Comparison of ENCODE assay signal across 14 cellular contexts in genomic region chr17:56184650-56185049, GRCh38. TPM values are rescaled to one million over a fixed set of nuclear protein-coding genes. Genes with fewer than 3 reads are reported as not detected.
A peak's percentile ranks its signal among the peaks of the same experiment; 100 is the strongest.
DNase-seq lines count a peak whose midpoint lies in the region; ATAC-seq, FAIRE-seq and TF ChIP-seq lines count a peak whose summit lies in the region.
"Had no signal": no experiment of that assay in that cellular context is flagged by ENCODE, and none has a peak within 500 bp of the region (broad histone marks: within the 10 kb centered on the region; RNA-seq: fewer than 3 reads in every experiment).

No MANE protein-coding gene starts in this region.

- no peak overlapping the region for H2AK5ac ChIP-seq in H9 (ENCODE audit: insufficient read length, low read length)

- RAD21 ChIA-PET in GM12878 (lab: Charles Lee; ENCODE audit: unreplicated experiment) = no interaction called here

- no peak overlapping the region for H3K27ac ChIP-seq in GM12878 (ENCODE audit: control insufficient read depth, insufficient read depth)
- H3K27ac ChIP-seq in testis = no peak overlapping the region
- H3K27ac ChIP-seq in H9 (ENCODE audit: insufficient read length, low read depth, low read length) = no peak overlapping the region
- H3K27ac ChIP-seq: RWPE1 had no signal

- no peaks in the 10 kb centered on the region for H3K9me3 ChIP-seq in GM12878 (replicated peaks; ENCODE audit: control insufficient read depth, insufficient read depth, low read length)
- H3K9me3 ChIP-seq in testis = no peaks in the 10 kb centered on the region
- H3K9me3 ChIP-seq in H9 (ENCODE audit: control insufficient read depth, low read depth, low read length) = no peaks in the 10 kb centered on the region
- H3K9me3 ChIP-seq: Caco-2 had no signal

- intact Hi-C loops in GM12878 (cut with micrococcal nuclease; ENCODE audit: unreplicated experiment) (no loop called here), testis (cut with DNase I; ENCODE audit: low total_unique reads) (no loop called here)

- H3K36me3 ChIP-seq in GM12878 (ENCODE audit: control insufficient read depth in 2 of 2, insufficient read depth in 2 of 2, low read length in 1 of 2) = no peaks in the 10 kb centered on the region
- H3K36me3 ChIP-seq in testis (ENCODE audit: low read depth, missing control alignments) = no peaks in the 10 kb centered on the region

- 42% methylated on average over 6 of the region's 6 CpGs for WGBS in GM12878 (ENCODE audit: insufficient coverage, insufficient replicate concordance, low lambda C conversion rate, missing lambda C conversion rate)
- 37 to 71% methylated on average over 6 of the region's 6 CpGs for WGBS in testis, 2 donors
- WGBS in H9 (ENCODE audit: extremely low coverage, insufficient read length, low lambda C conversion rate) = no CpG with 5 or more reads among the region's 6 CpGs

- no peaks in the 10 kb centered on the region for H3K23me2 ChIP-seq in H9 (ENCODE audit: insufficient read length, low read depth, low read length, poor library complexity, severe bottlenecking)

- H3K27me3 Mint-ChIP-seq in H9 (ENCODE audit: low read depth) = no peaks in the 10 kb centered on the region

- POLR2A ChIA-PET in GM12878 (lab: Charles Lee) = no interaction called here

- H3K4me3 Mint-ChIP-seq in H9 = no peak overlapping the region

- H3K4me1 ChIP-seq in GM12878 (ENCODE audit: control insufficient read depth, insufficient read depth, low read length) = no peaks in the 10 kb centered on the region
- H3K4me1 ChIP-seq in testis = no peaks in the 10 kb centered on the region
- H3K4me1 ChIP-seq in H9 (ENCODE audit: insufficient read depth, low read length) = no peaks in the 10 kb centered on the region
- H3K4me1 ChIP-seq: Caco-2 had no signal

- no peaks in the 10 kb centered on the region for H3K27me3 ChIP-seq in GM12878 (replicated peaks in 1 of 2; ENCODE audit: control insufficient read depth in 2 of 2, insufficient read depth in 2 of 2, low read length in 1 of 2)
- no peaks in the 10 kb centered on the region for H3K27me3 ChIP-seq in testis
- no peaks in the 10 kb centered on the region for H3K27me3 ChIP-seq in H9 (ENCODE audit: insufficient read depth, low read length)

- TF ChIP-seq POLR2A in GM12878 (IDR thresholded peaks at IDR 0.05; ENCODE audit: low read depth, low read length) (no peak), testis (IDR thresholded peaks at IDR 0.05) (no peak)

- no peak overlapping the region for H4K8ac ChIP-seq in H9 (replicated peaks; ENCODE audit: insufficient read length, low read depth, low read length)

- TF ChIP-seq RAD21 in GM12878 (IDR thresholded peaks at IDR 0.05; ENCODE audit: insufficient read depth, low read depth, low read length) = no peak

- H3K9ac ChIP-seq in GM12878 (ENCODE audit: control insufficient read depth, insufficient read depth, low read length) = no peak overlapping the region
- no peak overlapping the region for H3K9ac ChIP-seq in H9 (ENCODE audit: extremely low read depth, insufficient read length, low read length)
- H3K9ac ChIP-seq: GM23248 had no signal

- FAIRE-seq in HTR-8/SVneo (lab: Jason Lieb, UNC) (peak; percentile 54), GM12878 (lab: Jason Lieb, UNC) (peak; percentile 41)

- H4K5ac ChIP-seq in H9 (ENCODE audit: insufficient read length, low read depth, low read length) = no peak overlapping the region

- SMC1A ChIA-PET in GM12878 (lab: Charles Lee; ENCODE audit: uncharacterized antibody, unreplicated experiment) = no interaction called here

- no peaks in the 10 kb centered on the region; a peak in 1 of 5 replicates for H3K9me3 Mint-ChIP-seq in H9

- H3K36me3 Mint-ChIP-seq in H9 (ENCODE audit: insufficient read depth in 1 of 3, low read depth in 3 of 3) = no peaks in the 10 kb centered on the region

- H3K79me1 ChIP-seq in H9 (ENCODE audit: insufficient read depth, low read depth, low read length, poor library complexity, severe bottlenecking) = no peaks in the 10 kb centered on the region

- TF ChIP-seq EP300 in GM12878 (IDR thresholded peaks at IDR 0.05; ENCODE audit: borderline replicate concordance in 1 of 2, control insufficient read depth in 1 of 2, low read depth in 2 of 2, low read length in 2 of 2) = no peak

- H3K4me2 ChIP-seq in GM12878 (ENCODE audit: control insufficient read depth, insufficient read depth) (no peak overlapping the region), H9 (ENCODE audit: insufficient read depth, insufficient read length, low read length) (no peak overlapping the region)

- no peak overlapping the region for H3T11ph ChIP-seq in H9 (ENCODE audit: low read length)

- no peak overlapping the region for H3K23ac ChIP-seq in H9 (ENCODE audit: insufficient read length, low read depth, low read length)

- H3K27ac Mint-ChIP-seq in H9 = 0 out of 7 replicates have a peak overlapping the region, but pooled peaks of 1 of the 3 experiments have one; percentile 7

- H2BK5ac ChIP-seq in H9 (ENCODE audit: insufficient read length, low read length) = no peak overlapping the region

- no peak overlapping the region for H3K18ac ChIP-seq in H9 (ENCODE audit: insufficient read length, low read depth, low read length)

- in situ Hi-C loops in GM12878 (cut with MboI) = no loop called here

- CTCF ChIA-PET in GM12878 (lab: Yijun Ruan, JAX) = no interaction called here

- ATAC-seq in GM12878 = no peak

- H3K79me2 ChIP-seq in GM12878 (ENCODE audit: control insufficient read depth, insufficient read depth, low read length) (no peaks in the 10 kb centered on the region), H9 (ENCODE audit: insufficient read depth, low read length) (no peaks in the 10 kb centered on the region; the same call in 1 of the 2 replicates)

- H3K4ac ChIP-seq in H9 (ENCODE audit: low read depth, low read length) = no peak overlapping the region

- no peak overlapping the region for H3K56ac ChIP-seq in H9 (ENCODE audit: insufficient read length, low read depth, low read length)

- no peak for TF ChIP-seq CTCF in GM12878 (IDR thresholded peaks at IDR 0.05 in 2 of 3, conservative IDR thresholded peaks at IDR 0.05 in 1 of 3; ENCODE audit: control insufficient read depth in 2 of 3, extremely low read depth in 1 of 3, insufficient read depth in 1 of 3, low read depth in 3 of 3, low read length in 3 of 3)
- no peak for TF ChIP-seq CTCF in testis (IDR thresholded peaks at IDR 0.05)
- TF ChIP-seq CTCF in H9 (conservative IDR thresholded peaks at IDR 0.05) = no peak

- DNase-seq in HTR-8/SVneo (ENCODE audit: insufficient read length, low spot score) (no peak), GM12878 (ENCODE audit: low read depth, low spot score) (no peak), islet precursor cell (peak; percentile 38), testis (peak; percentile 30), hypothalamus (lab: John Stamatoyannopoulos, UW) (no peak), H9 (no peak)
- no peak for DNase-seq in effector CD8-positive, alpha-beta T cell (lab: John Stamatoyannopoulos, UW)
- DNase-seq: Caco-2, GM23248, MM.1S, NCI-H1436, NCI-H2081, NCI-H774 had no signal

- no peak overlapping the region for H3K14ac ChIP-seq in H9 (ENCODE audit: insufficient read depth, low read length)

- H2BK15ac ChIP-seq in H9 (ENCODE audit: low read depth, low read length) = no peak overlapping the region

- H4K20me1 ChIP-seq in GM12878 (ENCODE audit: control insufficient read depth, insufficient read depth) (no peaks in the 10 kb centered on the region), H9 (ENCODE audit: control insufficient read depth, insufficient read depth, insufficient read length) (no peaks in the 10 kb centered on the region)

- H2BK12ac ChIP-seq in H9 (ENCODE audit: insufficient read length, low read depth, low read length) = no peak overlapping the region

- BruUV-seq in GM12878 (replicated peaks; lab: Mats Ljungman, UMichigan) = no TSS peak

- H2AFZ ChIP-seq in GM12878 (ENCODE audit: control insufficient read depth, low read depth, low read length) = no peak overlapping the region
- no peak overlapping the region for H2AFZ ChIP-seq in H9 (ENCODE audit: low read length)

- H3K4me1 Mint-ChIP-seq in H9 = no peaks in the 10 kb centered on the region

- no peak overlapping the region for H4K91ac ChIP-seq in H9 (ENCODE audit: insufficient read length, low read depth, low read length)

- no peak overlapping the region for H2BK120ac ChIP-seq in H9 (ENCODE audit: low read depth, low read length, poor library complexity, severe bottlenecking)

- H3K4me3 ChIP-seq in GM12878 (no peak overlapping the region), testis (no peak overlapping the region)
- H3K4me3 ChIP-seq: GM23248 had no signal

- H2BK20ac ChIP-seq in H9 (ENCODE audit: low read depth, low read length, poor library complexity, severe bottlenecking) = no peak overlapping the region

TF ChIP-seq in GM12878, 131 proteins besides CTCF, POLR2A, EP300 and RAD21 (continues in another document):
- no peak for TF ChIP-seq DPF2 (IDR thresholded peaks at IDR 0.05)

RNA-seq across cellular contexts. Expression of gene ANKFN1, which starts 31.4 kb away (rescaled TPM):
- 0.76 and 0.98 TPM in 2 replicates for total RNA-seq in GM12878 (2013; cell fraction: nucleolus; rRNA removed)
- total RNA-seq in GM12878 (2014; rRNA removed) (0.05 TPM in 1 of 2 replicates, not detected in the other), GM12878 (2014; rRNA removed; fragmentation: Illumina TruSeq; extraction: Trizol) (not detected in 2 replicates), GM12878 (2021) (not detected in 2 replicates), testis (1 to 10 TPM; 3.7 to 5.1 TPM), H9 (2021) (not detected in 2 replicates)
- not detected for polyA plus RNA-seq in GM12878 (2011; ENCODE audit: low read depth)
- polyA plus RNA-seq in GM12878 (2011; rRNA removed) (0.19 and 0.88 TPM in 2 replicates), GM12878 (2014; fragmentation: Illumina TruSeq; extraction: Trizol) (not detected in 2 replicates), GM12878 (2014; fragmentation: Nextera tagmentation; extraction: Ambion mirVana) (not detected), GM12878 (2014; rRNA removed) (not detected in 2 replicates), GM12878 (2016; fragmentation: Nextera tagmentation; extraction: Ambion mirVana) (not detected), testis (ENCODE audit: insufficient read depth, low read depth, low replicate concordance) (11.4 TPM)
- polyA plus RNA-seq in GM12878 (2011; cell fraction: cytosol; rRNA removed) = 0.10 and 0.12 TPM in 2 replicates
- polyA plus RNA-seq in GM12878 (2011; cell fraction: nucleus; rRNA removed) = 0.36 and 0.37 TPM in 2 replicates
- not detected in 2 replicates for polyA plus RNA-seq in GM12878 (2012)
- polyA minus RNA-seq in GM12878 (2011; rRNA and poly(A)+ RNA removed) = 0.36 and 0.95 TPM in 2 replicates
- 0.31 TPM in 1 of 2 replicates, not detected in the other for polyA minus RNA-seq in GM12878 (2011; cell fraction: cytosol; rRNA and poly(A)+ RNA removed)
- polyA minus RNA-seq in GM12878 (2011; cell fraction: nucleus; rRNA and poly(A)+ RNA removed) = 1.5 and 2.8 TPM in 2 replicates

Comparison
In these comparisons a context has a peak if more than half of its experiments do, and no peak if none do; other contexts are left out.
1. DNase-seq: peak in islet precursor cell (single experiment) and testis (single experiment); none in HTR-8/SVneo (single experiment), GM12878 (single experiment), hypothalamus (0 of 51), effector CD8-positive, alpha-beta T cell (single experiment) and H9 (single experiment).